Comparison of ENCODE assay signal across 8 cellular contexts in the genomic region with DNA sequence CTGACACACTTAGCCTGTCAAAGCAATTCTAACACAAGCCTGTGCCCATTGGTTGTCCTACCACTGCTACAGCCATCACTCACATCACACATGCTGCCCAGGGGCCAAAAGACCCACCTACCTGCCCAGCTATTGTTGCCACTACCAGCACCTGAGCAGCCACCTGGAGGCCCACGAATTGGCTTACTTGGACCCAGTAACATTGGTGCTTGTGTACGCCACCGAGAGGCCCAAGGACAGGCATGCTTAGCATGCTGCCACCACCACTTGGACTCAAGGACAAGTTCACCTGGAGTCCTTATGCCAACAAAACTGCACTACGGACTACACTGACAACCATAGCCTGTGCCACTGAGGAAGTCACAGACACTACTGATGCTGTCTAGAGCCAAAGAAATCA.
"Had no signal": no experiment of that assay in that cellular context is flagged by ENCODE, and none has a peak within 500 bp of the region (broad histone marks: within the 10 kb centered on the region; RNA-seq: fewer than 3 reads in every experiment).

No MANE protein-coding gene starts in this region.

- H3K4me3 ChIP-seq: GM12878 had no signal

- DNase-seq: GDM1, GF-D8 had no signal

- FAIRE-seq: G401.6, GM12878, GM12891, GM12892, GM18507, GM19239 had no signal

- ATAC-seq: GM12878 had no signal
